In the genomic region with DNA sequence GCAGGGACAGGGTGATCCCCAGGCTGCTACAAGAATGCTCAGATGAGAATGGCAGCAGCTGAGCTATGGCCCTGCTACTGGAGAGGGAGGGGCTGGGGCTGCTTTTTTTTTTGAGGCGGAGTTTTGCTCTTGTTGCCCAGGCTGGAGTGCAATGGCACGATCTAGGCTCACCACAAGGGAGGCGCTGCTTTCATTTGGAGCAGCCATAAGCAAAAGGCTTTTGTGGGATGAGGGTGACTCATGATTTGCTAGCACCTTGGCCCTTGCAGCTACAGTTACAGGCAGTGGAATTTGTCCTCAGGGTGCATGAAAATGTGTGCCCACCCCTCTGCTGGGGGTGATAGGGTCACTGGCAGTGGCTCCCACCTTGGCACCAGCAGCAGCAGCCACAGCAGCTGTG, we compare ENCODE assay signal across 20 cellular contexts. TPM values are rescaled to one million over a fixed set of nuclear protein-coding genes. Genes with fewer than 3 reads are reported as not detected.
"Had no signal": no experiment of that assay in that cellular context is flagged by ENCODE, and none has a peak within 500 bp of the region (broad histone marks: within the 10 kb centered on the region; RNA-seq: fewer than 3 reads in every experiment).

No MANE protein-coding gene starts in this region.

- DNase-seq: activated CD4-positive, alpha-beta T cell treated with anti-CD3 and anti-CD28 coated beads for 36 hours; activated CD8-positive, alpha-beta memory T cell treated with anti-CD3 and anti-CD28 coated beads, Interleukin-2, amount 50 U/mL, for 4 hours; activated CD8-positive, alpha-beta T cell treated with anti-CD3 and anti-CD28 coated beads for 36 hours; activated gamma-delta T cell; activated T-cell treated with anti-CD3 and anti-CD28 coated beads, Interleukin-2, amount 50 U/mL, for 48 hours; caudate nucleus; colonic mucosa; esophagus squamous epithelium; glutamatergic neuron; hypothalamus; kidney glomerular epithelial cell; nephron progenitor cell; right lobe of liver; T1000 had no signal

- H3K27ac Mint-ChIP-seq: activated CD4-positive, alpha-beta T cell treated with anti-CD3 and anti-CD28 coated beads for 36 hours; activated CD8-positive, alpha-beta T cell treated with anti-CD3 and anti-CD28 coated beads for 36 hours; nephron progenitor cell; stimulated activated naive CD8-positive, alpha-beta T cell treated with anti-CD3 and anti-CD28 coated beads, Interleukin-15, Interleukin-2, amounts not matched to agents 100 ng/mL and 50 ng/mL, for 24 hours had no signal

- H3K36me3 ChIP-seq: colonic mucosa, esophagus squamous epithelium, prostate gland, right lobe of liver, suprapubic skin had no signal

- H3K27ac ChIP-seq: colonic mucosa, esophagus squamous epithelium, prostate gland, right lobe of liver, suprapubic skin, VCaP had no signal

- H3K27me3 ChIP-seq: colonic mucosa, esophagus squamous epithelium, right lobe of liver, suprapubic skin had no signal

- H3K4me1 Mint-ChIP-seq: nephron progenitor cell had no signal

- ATAC-seq: activated CD4-positive, alpha-beta T cell treated with anti-CD3 and anti-CD28 coated beads for 36 hours; activated CD8-positive, alpha-beta T cell treated with anti-CD3 and anti-CD28 coated beads for 36 hours; activated naive CD4-positive, alpha-beta T cell treated with anti-CD3 and anti-CD28 coated beads, Interleukin-2, amount 50 U/mL, for 72 hours had no signal

- H3K4me3 ChIP-seq: colonic mucosa, esophagus squamous epithelium, prostate gland, right lobe of liver, suprapubic skin had no signal

- H3K4me1 ChIP-seq: colonic mucosa, prostate gland, suprapubic skin had no signal

- H3K4me3 Mint-ChIP-seq: activated CD4-positive, alpha-beta T cell treated with anti-CD3 and anti-CD28 coated beads for 36 hours; activated CD8-positive, alpha-beta T cell treated with anti-CD3 and anti-CD28 coated beads for 36 hours; nephron progenitor cell; stimulated activated naive CD8-positive, alpha-beta T cell treated with anti-CD3 and anti-CD28 coated beads, Interleukin-15, Interleukin-2, amounts not matched to agents 100 ng/mL and 50 ng/mL, for 24 hours had no signal

- H3K9me3 ChIP-seq: colonic mucosa, prostate gland, right lobe of liver had no signal

RNA-seq across cellular contexts. Expression of a gene that starts 32.4 kb away (rescaled TPM):
- total RNA-seq: activated CD4-positive, alpha-beta T cell treated with anti-CD3 and anti-CD28 coated beads for 36 hours; activated CD8-positive, alpha-beta T cell treated with anti-CD3 and anti-CD28 coated beads for 36 hours; activated naive CD4-positive, alpha-beta T cell treated with anti-CD3 and anti-CD28 coated beads, Interleukin-2, amount 50 U/mL, for 72 hours; colonic mucosa; fibroblast of villous mesenchyme; prostate gland; suprapubic skin had no signal

RNA-seq across cellular contexts. Expression of a gene that starts 37.8 kb away (rescaled TPM):
- total RNA-seq: activated CD4-positive, alpha-beta T cell treated with anti-CD3 and anti-CD28 coated beads for 36 hours; activated CD8-positive, alpha-beta T cell treated with anti-CD3 and anti-CD28 coated beads for 36 hours; activated naive CD4-positive, alpha-beta T cell treated with anti-CD3 and anti-CD28 coated beads, Interleukin-2, amount 50 U/mL, for 72 hours; colonic mucosa; fibroblast of villous mesenchyme had no signal
